ENCODE assay signal across 1 cellular context in the genomic region with DNA sequence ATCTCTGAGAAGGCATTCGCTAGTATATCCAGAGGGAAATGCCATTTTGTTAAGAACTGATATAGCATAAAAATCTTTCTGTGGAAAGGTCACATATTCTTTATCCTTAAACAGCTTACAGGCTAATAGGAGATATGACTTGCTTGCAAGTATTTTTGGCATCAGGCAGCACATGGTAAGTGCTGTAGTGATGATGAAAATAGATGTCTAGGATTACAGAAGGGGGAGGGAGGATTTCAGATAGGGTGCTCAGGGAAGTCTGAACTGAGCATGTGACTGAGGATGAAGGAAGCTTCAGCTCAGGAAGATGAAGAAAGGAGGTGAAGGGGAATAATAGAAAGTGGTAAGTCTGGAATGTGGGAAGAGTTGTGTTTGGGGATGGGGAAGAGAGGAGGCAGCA.
TF ChIP-seq lines count a peak whose summit lies in the region.

No MANE protein-coding gene starts in this region.

TF ChIP-seq in IMR-90, 13 proteins besides CTCF, POLR2A, EP300 and RAD21:
- TF ChIP-seq SMC3 (IDR thresholded peaks at IDR 0.05; ENCODE audit: low read depth, low read length) (no peak), RCOR1 (IDR thresholded peaks at IDR 0.05; ENCODE audit: insufficient replicate concordance, low read length) (no peak), MAFK (IDR thresholded peaks at IDR 0.05; ENCODE audit: low read depth, low read length) (no peak), BHLHE40 (IDR thresholded peaks at IDR 0.05; ENCODE audit: low read depth, low read length) (no peak), MAZ (IDR thresholded peaks at IDR 0.05; ENCODE audit: borderline replicate concordance, low read depth, low read length) (no peak), CEBPB (IDR thresholded peaks at IDR 0.05; ENCODE audit: low read depth, low read length) (no peak), USF2 (IDR thresholded peaks at IDR 0.05; ENCODE audit: low read depth, low read length) (no peak), NFE2L2 (IDR thresholded peaks at IDR 0.05; ENCODE audit: low read depth, low read length) (no peak)
